In genomic region chr1:183404456-183404855, GRCh38 we compare ENCODE assay signal across 20 cellular contexts. TPM values are rescaled to one million over a fixed set of nuclear protein-coding genes. Genes with fewer than 3 reads are reported as not detected.
DNase-seq lines count a peak whose midpoint lies in the region; ATAC-seq and TF ChIP-seq lines count a peak whose summit lies in the region.
"Had no signal": no experiment of that assay in that cellular context is flagged by ENCODE, and none has a peak within 500 bp of the region (broad histone marks: within the 10 kb centered on the region; RNA-seq: fewer than 3 reads in every experiment).

No MANE protein-coding gene starts in this region.

- H3K9me3 ChIP-seq in HUES64 (ENCODE audit: insufficient read depth, low read depth, low read length) (no peaks in the 10 kb centered on the region), endodermal cell (ENCODE audit: control insufficient read depth, low read length) (no peaks in the 10 kb centered on the region), WERI-Rb-1 (ENCODE audit: severe bottlenecking) (no peaks in the 10 kb centered on the region)

- 74% methylated on average over 2 of the region's 2 CpGs for WGBS in HUES64
- 81 to 94% methylated on average over 2 of the region's 2 CpGs for WGBS in endodermal cell (ENCODE audit: insufficient coverage in 1 of 2, insufficient read length in 1 of 2), 2 experiments

- H3K36me3 Mint-ChIP-seq in endodermal cell (ENCODE audit: low read depth): no peaks in the 10 kb centered on the region
- no peaks in the 10 kb centered on the region for H3K36me3 Mint-ChIP-seq in activated CD8-positive, alpha-beta memory T cell treated with anti-CD3 and anti-CD28 coated beads, Interleukin-2, amount 10 ng/mL, durations not matched to agents 7 days and 5 days
- H3K36me3 Mint-ChIP-seq: CD14-positive monocyte had no signal

- TF ChIP-seq CTCF in endodermal cell (conservative IDR thresholded peaks at IDR 0.05) (no peak), WERI-Rb-1 (IDR thresholded peaks at IDR 0.05; ENCODE audit: low read depth, low read length) (no peak)

- H3K27ac Mint-ChIP-seq in endodermal cell: no peak overlapping the region
- no peak overlapping the region for H3K27ac Mint-ChIP-seq in activated CD8-positive, alpha-beta memory T cell treated with anti-CD3 and anti-CD28 coated beads, Interleukin-2, amount 10 ng/mL, durations not matched to agents 7 days and 5 days
- H3K27ac Mint-ChIP-seq: CD14-positive monocyte had no signal

- H3K27me3 Mint-ChIP-seq in endodermal cell (ENCODE audit: insufficient read depth): no peaks in the 10 kb centered on the region
- peaks cover 39% of the 10 kb centered on the region for H3K27me3 Mint-ChIP-seq in activated CD8-positive, alpha-beta memory T cell treated with anti-CD3 and anti-CD28 coated beads, Interleukin-2, amount 10 ng/mL, durations not matched to agents 7 days and 5 days

- H3K4me3 ChIP-seq in HUES64 (ENCODE audit: low read length) (no peak overlapping the region), endodermal cell (ENCODE audit: low read length) (no peak overlapping the region), WERI-Rb-1 (ENCODE audit: low read depth, low read length) (no peak overlapping the region)
- H3K4me3 ChIP-seq: K562 had no signal

- no peak overlapping the region for H3K4me3 Mint-ChIP-seq in endodermal cell
- H3K4me3 Mint-ChIP-seq in activated CD8-positive, alpha-beta memory T cell treated with anti-CD3 and anti-CD28 coated beads, Interleukin-2, amount 10 ng/mL, durations not matched to agents 7 days and 5 days: no peak overlapping the region

- H3K36me3 ChIP-seq in HUES64 (ENCODE audit: insufficient read depth, low read length) (no peaks in the 10 kb centered on the region), endodermal cell (ENCODE audit: control insufficient read depth, insufficient read depth, low read length) (no peaks in the 10 kb centered on the region), WERI-Rb-1 (no peaks in the 10 kb centered on the region)

- H3K4me1 ChIP-seq in HUES64 (ENCODE audit: insufficient read depth, low read length): peaks cover 37% of the 10 kb centered on the region
- no peaks in the 10 kb centered on the region for H3K4me1 ChIP-seq in endodermal cell (ENCODE audit: control insufficient read depth, insufficient read depth, low read length)

- no peak for DNase-seq in endodermal cell
- peak; percentile 63 for DNase-seq in medulla oblongata (ENCODE audit: extremely low spot score)
- DNase-seq in WERI-Rb-1: no peak
- no peak for DNase-seq in activated CD8-positive, alpha-beta memory T cell treated with anti-CD3 and anti-CD28 coated beads, Interleukin-2, amount 10 ng/mL, durations not matched to agents 7 days and 5 days
- DNase-seq in SK-N-DZ (ENCODE audit: low spot score): no peak
- DNase-seq: AML-193, COR-L47, DMS 273 treated with DMSO at 0.1 percent for 48 hours, HCEC 1CT, NCI-H1105, NCI-H2081, NCI-H2171 treated with DMSO at 0.1 percent for 48 hours, NCI-H774, RPMI8226, SIG-M5 had no signal

- no peaks in the 10 kb centered on the region for H3K9me3 Mint-ChIP-seq in endodermal cell
- no peaks in the 10 kb centered on the region for H3K9me3 Mint-ChIP-seq in activated CD8-positive, alpha-beta memory T cell treated with anti-CD3 and anti-CD28 coated beads, Interleukin-2, amount 10 ng/mL, durations not matched to agents 7 days and 5 days (ENCODE audit: low read depth)

- peaks cover 12% of the 10 kb centered on the region for H3K4me1 Mint-ChIP-seq in endodermal cell
- H3K4me1 Mint-ChIP-seq in activated CD8-positive, alpha-beta memory T cell treated with anti-CD3 and anti-CD28 coated beads, Interleukin-2, amount 10 ng/mL, durations not matched to agents 7 days and 5 days: no peaks in the 10 kb centered on the region
- H3K4me1 Mint-ChIP-seq: CD14-positive monocyte had no signal

- H3K9ac ChIP-seq in HUES64 (ENCODE audit: low read depth, low read length) (no peak overlapping the region), endodermal cell (ENCODE audit: extremely low read depth, low read length, poor library complexity, severe bottlenecking) (no peak overlapping the region)

- CTCF ChIA-PET in activated CD8-positive, alpha-beta memory T cell treated with anti-CD3 and anti-CD28 coated beads, Interleukin-2, amount 10 ng/mL, durations not matched to agents 7 days and 5 days (lab: Charles Lee): no interaction called here

- H3K27me3 ChIP-seq in HUES64 (ENCODE audit: insufficient read depth, low read length) (no peaks in the 10 kb centered on the region), endodermal cell (ENCODE audit: control insufficient read depth, insufficient read depth, low read length, poor library complexity, severe bottlenecking) (no peaks in the 10 kb centered on the region), WERI-Rb-1 (ENCODE audit: insufficient read depth, low read depth, severe bottlenecking) (no peaks in the 10 kb centered on the region)

- ATAC-seq in GM18520 (IDR thresholded peaks at IDR 0.05; ENCODE audit: unreplicated experiment): no peak
- no peak for ATAC-seq in activated CD8-positive, alpha-beta memory T cell treated with anti-CD3 and anti-CD28 coated beads, Interleukin-2, amount 10 ng/mL, durations not matched to agents 7 days and 5 days
- ATAC-seq: K562 had no signal

- peak overlapping the region; percentile 92 for H3K27ac ChIP-seq in HUES64 (ENCODE audit: low read depth, low read length)
- peak overlapping the region; percentile 92 for H3K27ac ChIP-seq in endodermal cell (ENCODE audit: low read depth, low read length)
- H3K27ac ChIP-seq in WERI-Rb-1: no peak overlapping the region

RNA-seq across cellular contexts. Expression of gene NMNAT2, which starts 13.7 kb away (rescaled TPM):
- polyA plus RNA-seq in HUES64 (2013, experiment 1 of 2): 5.4 TPM
- polyA plus RNA-seq in HUES64 (2013, experiment 2 of 2): 4.1 TPM
- total RNA-seq in endodermal cell: 1 to 10 TPM; 1.7 to 5.1 TPM
- polyA plus RNA-seq in endodermal cell (2013, experiment 1 of 2): 10.8 TPM
- 10.5 TPM for polyA plus RNA-seq in endodermal cell (2013, experiment 2 of 2)
- not detected for total RNA-seq in activated CD8-positive, alpha-beta memory T cell treated with anti-CD3 and anti-CD28 coated beads, Interleukin-2, amount 10 ng/mL, durations not matched to agents 7 days and 5 days
- 19.0 and 21.1 TPM in 2 replicates for polyA plus RNA-seq in SK-N-DZ (2014; cell fraction: cytosol; rRNA removed)
- polyA plus RNA-seq in SK-N-DZ (2014; cell fraction: nucleus; rRNA removed): 8.6 and 15.2 TPM in 2 replicates
- total RNA-seq: K562, OCI-LY7 had no signal
- polyA plus RNA-seq: K562 had no signal
